ENCODE assay signal across 12 cellular contexts in genomic region chr3:134366221-134366927, GRCh38. TPM values are rescaled to one million over a fixed set of nuclear protein-coding genes. Genes with fewer than 3 reads are reported as not detected.
DNase-seq lines count a peak whose midpoint lies in the region; ATAC-seq and TF ChIP-seq lines count a peak whose summit lies in the region.
"Had no signal": no experiment of that assay in that cellular context is flagged by ENCODE, and none has a peak within 500 bp of the region (broad histone marks: within the 10 kb centered on the region; RNA-seq: fewer than 3 reads in every experiment).

No MANE protein-coding gene starts in this region.

- ATAC-seq in heart right ventricle (no peak), Right ventricle myocardium superior (ENCODE audit: poor library complexity) (no peak), GM21786 (IDR thresholded peaks at IDR 0.05; ENCODE audit: unreplicated experiment) (no peak)
- no peak for ATAC-seq in activated T-cell treated with anti-CD3 and anti-CD28 coated beads, Interleukin-2, amount 50 U/mL, for 4 hours

- 79 to 86% methylated on average over 13 of the region's 13 CpGs for WGBS in heart right ventricle, 2 donors

- no peak overlapping the region for H3K4me3 Mint-ChIP-seq in osteocyte (ENCODE audit: unreplicated experiment)
- no peak overlapping the region for H3K4me3 Mint-ChIP-seq in activated T-cell treated with anti-CD3 and anti-CD28 coated beads, Interleukin-2, amount 50 U/mL, for 4 hours
- H3K4me3 Mint-ChIP-seq: activated B cell treated with CpG ODN at 0.5 μM for 24 hours had no signal

- peak overlapping the region; percentile 94 for H3K27ac Mint-ChIP-seq in osteocyte (ENCODE audit: unreplicated experiment)
- H3K27ac Mint-ChIP-seq: activated B cell treated with CpG ODN at 0.5 μM for 24 hours had no signal

- no peaks in the 10 kb centered on the region for H3K9me3 ChIP-seq in heart right ventricle
- H3K9me3 ChIP-seq: SJCRH30 had no signal

- peaks cover 0 to 15% (median 0%) of the 10 kb centered on the region in 7 donors for H3K27me3 ChIP-seq in heart right ventricle
- H3K27me3 ChIP-seq: SJCRH30 had no signal

- TF ChIP-seq CTCF in heart right ventricle (IDR thresholded peaks at IDR 0.05) (no peak), osteocyte (IDR thresholded peaks at IDR 0.05) (no peak)

- peaks cover 46 to 100% (median 97%) of the 10 kb centered on the region in 9 donors for H3K4me1 ChIP-seq in heart right ventricle

- peaks cover 53% of the 10 kb centered on the region for H3K36me3 Mint-ChIP-seq in osteocyte (ENCODE audit: unreplicated experiment)
- H3K36me3 Mint-ChIP-seq in activated T-cell treated with anti-CD3 and anti-CD28 coated beads, Interleukin-2, amount 50 U/mL, for 4 hours (ENCODE audit: insufficient read depth): no peaks in the 10 kb centered on the region

- no peaks in the 10 kb centered on the region for H3K27me3 Mint-ChIP-seq in osteocyte (ENCODE audit: unreplicated experiment)
- peaks cover 4% of the 10 kb centered on the region for H3K27me3 Mint-ChIP-seq in activated T-cell treated with anti-CD3 and anti-CD28 coated beads, Interleukin-2, amount 50 U/mL, for 4 hours (ENCODE audit: low read depth)

- H3K36me3 ChIP-seq in heart right ventricle: peaks cover 0 to 95% (median 80%) of the 10 kb centered on the region in 9 donors

- peak overlapping the region in 8 of 10 donors; percentile 88 to 100 (median 100) for H3K27ac ChIP-seq in heart right ventricle
- H3K27ac ChIP-seq: SJCRH30 had no signal

- DNase-seq in heart right ventricle (peak in 1 of 2 donors; percentile 3), Right ventricle myocardium superior (no peak), fibroblast of gingiva (ENCODE audit: low read depth) (peak; percentile 50), osteocyte (ENCODE audit: extremely low spot score, unreplicated experiment) (no peak), DMS 273 (lab: John Stamatoyannopoulos, UW; ENCODE audit: unreplicated experiment) (no peak), SW 1271 (lab: John Stamatoyannopoulos, UW) (no peak)
- no peak for DNase-seq in activated T-cell treated with anti-CD3 and anti-CD28 coated beads, Interleukin-2, amount 50 U/mL, for 4 hours
- DNase-seq: activated B cell treated with CpG ODN at 0.5 μM for 24 hours, cortex of kidney, NCI-H446 treated with DMSO at 0.1 percent for 48 hours had no signal

- H3K4me1 Mint-ChIP-seq in osteocyte (ENCODE audit: unreplicated experiment): peaks cover 88% of the 10 kb centered on the region
- peaks cover 27% of the 10 kb centered on the region for H3K4me1 Mint-ChIP-seq in activated T-cell treated with anti-CD3 and anti-CD28 coated beads, Interleukin-2, amount 50 U/mL, for 4 hours (ENCODE audit: low read depth)

- intact Hi-C loops in heart right ventricle (cut with DNase I): loop anchor here in 2 of 10 donors (5.0 to 10.0 kb wide), 2 partner anchors 116 to 152 kb away; no protein-coding TSS in a partner anchor
- intact Hi-C loops in Right ventricle myocardium superior (cut with DNase I): no loop called here

- H3K4me3 ChIP-seq in heart right ventricle: no peak overlapping the region
- H3K4me3 ChIP-seq: SJCRH30 had no signal

- no peaks in the 10 kb centered on the region for H3K9me3 Mint-ChIP-seq in osteocyte (ENCODE audit: unreplicated experiment)
- no peaks in the 10 kb centered on the region for H3K9me3 Mint-ChIP-seq in activated T-cell treated with anti-CD3 and anti-CD28 coated beads, Interleukin-2, amount 50 U/mL, for 4 hours
- H3K9me3 Mint-ChIP-seq: activated B cell treated with CpG ODN at 0.5 μM for 24 hours had no signal

RNA-seq across cellular contexts. Expression of gene AMOTL2, which starts 7.9 kb away (rescaled TPM):
- total RNA-seq in heart right ventricle (10 to 100 TPM; 27.8 to 96.6 (median 57.8) TPM), Right ventricle myocardium superior (63.0 TPM), osteocyte (195 and 199 TPM in 2 replicates)
- polyA plus RNA-seq in heart right ventricle: 10 to 100 TPM; 18.7 to 19.8 TPM
- total RNA-seq in activated T-cell treated with anti-CD3 and anti-CD28 coated beads, Interleukin-2, amount 50 U/mL, for 4 hours: under 1 TPM; 0.16 to 0.87 (median 0.20) TPM
- total RNA-seq: activated B cell treated with CpG ODN at 0.5 μM for 24 hours had no signal

Comparison
In these comparisons a context has a peak if more than half of its experiments do, and no peak if none do; other contexts are left out.
1. RNA of gene AMOTL2, which starts 7.9 kb away (total RNA-seq): 195 to 199 TPM in osteocyte, 63.0 TPM in Right ventricle myocardium superior (single experiment) and 27.8 to 96.6 TPM in heart right ventricle; 0.16 to 0.87 TPM in activated T-cell treated with anti-CD3 and anti-CD28 coated beads, Interleukin-2, amount 50 U/mL, for 4 hours; every median in the first group is over 10 times any median in the second.